Comparison of ENCODE assay signal across 18 cellular contexts in genomic region chr7:137130751-137131158, GRCh38.
DNase-seq lines count a peak whose midpoint lies in the region; ATAC-seq, FAIRE-seq and TF ChIP-seq lines count a peak whose summit lies in the region.
"Had no signal": no experiment of that assay in that cellular context is flagged by ENCODE, and none has a peak within 500 bp of the region (broad histone marks: within the 10 kb centered on the region; RNA-seq: fewer than 3 reads in every experiment).

No MANE protein-coding gene starts in this region.

- TF ChIP-seq CTCF in AG04450 (IDR thresholded peaks at IDR 0.05; ENCODE audit: low read depth, low read length) (no peak), astrocyte of the cerebellum (IDR thresholded peaks at IDR 0.05; ENCODE audit: low read depth, low read length, missing control alignments) (no peak), kidney epithelial cell (IDR thresholded peaks at IDR 0.05; ENCODE audit: insufficient read depth, low read length, poor library complexity, severe bottlenecking) (no peak), Caco-2 (IDR thresholded peaks at IDR 0.05; ENCODE audit: insufficient read depth in 1 of 2, low read depth in 1 of 2, low read length in 1 of 2, severe bottlenecking in 1 of 2, unreplicated experiment in 1 of 2) (no peak)

- in situ Hi-C loops in astrocyte of the cerebellum (cut with HindIII; ENCODE audit: low sequenced_read_pairs): no loop called here

- intact Hi-C loops in Caco-2 (cut with micrococcal nuclease; ENCODE audit: unreplicated experiment): no loop called here

- no peak for TF ChIP-seq POLR2A in H54 (IDR thresholded peaks at IDR 0.05; ENCODE audit: low read depth, low read length)

- H3K4me1 Mint-ChIP-seq in Caco-2 (ENCODE audit: low read depth, unreplicated experiment): no peaks in the 10 kb centered on the region
- no peaks in the 10 kb centered on the region for H3K4me1 Mint-ChIP-seq in stimulated activated naive B cell treated with anti-CD40 and anti-IgM and Interleukin-4, amounts not matched to agents 10 μg/mL and 1 μg/mL and 100 μg/mL, for 72 hours

- no peaks in the 10 kb centered on the region for H3K36me3 Mint-ChIP-seq in Caco-2 (ENCODE audit: insufficient read depth, unreplicated experiment)
- no peaks in the 10 kb centered on the region for H3K36me3 Mint-ChIP-seq in stimulated activated naive B cell treated with anti-CD40 and anti-IgM and Interleukin-4, amounts not matched to agents 10 μg/mL and 1 μg/mL and 100 μg/mL, for 72 hours

- CTCF ChIA-PET in AG04450 (lab: Charles Lee): interaction anchor here (0.6 to 0.8 kb wide), 3 partner anchors 29 to 1015 kb away, joined by 3 read pairs; no protein-coding TSS in a partner anchor
- CTCF ChIA-PET in Caco-2 (lab: Charles Lee): no interaction called here

- peak overlapping the region; percentile 40 for H3K27ac ChIP-seq in AG04450 (ENCODE audit: low read depth, low read length)
- H3K27ac ChIP-seq: gastrocnemius medialis, thoracic aorta, WERI-Rb-1 had no signal

- no peak overlapping the region for H3K27ac Mint-ChIP-seq in Caco-2 (ENCODE audit: unreplicated experiment)
- no peak overlapping the region for H3K27ac Mint-ChIP-seq in stimulated activated naive B cell treated with anti-CD40 and anti-IgM and Interleukin-4, amounts not matched to agents 10 μg/mL and 1 μg/mL and 100 μg/mL, for 72 hours

- DNase-seq in AG04450 (ENCODE audit: low read depth, low spot score) (peak; percentile 45), HPDE6-E6E7 (ENCODE audit: extremely low spot score) (peak; percentile 22), astrocyte of the cerebellum (ENCODE audit: low read depth) (peak; percentile 79), kidney epithelial cell (ENCODE audit: low read depth) (peak; percentile 39), Caco-2 (no peak), H54 (ENCODE audit: insufficient read length, low spot score) (no peak)
- DNase-seq in stimulated activated naive B cell treated with anti-CD40 and anti-IgM and Interleukin-4, amounts not matched to agents 10 μg/mL and 1 μg/mL and 100 μg/mL, for 72 hours: no peak
- DNase-seq: activated gamma-delta T cell; effector CD4-positive, alpha-beta T cell; gastrocnemius medialis; KG1; NCI-H1417 treated with DMSO at 0.1 percent for 48 hours; right cardiac atrium; WERI-Rb-1 had no signal

- H3K9me3 Mint-ChIP-seq in Caco-2 (ENCODE audit: unreplicated experiment): no peaks in the 10 kb centered on the region
- peaks cover 6 to 11% of the 10 kb centered on the region in 2 donors for H3K9me3 Mint-ChIP-seq in stimulated activated naive B cell treated with anti-CD40 and anti-IgM and Interleukin-4, amounts not matched to agents 10 μg/mL and 1 μg/mL and 100 μg/mL, for 72 hours

- H3K27me3 ChIP-seq in AG04450 (ENCODE audit: control insufficient read depth, insufficient read depth, low read length) (no peaks in the 10 kb centered on the region), kidney epithelial cell (ENCODE audit: control insufficient read depth, insufficient read depth, low read length) (no peaks in the 10 kb centered on the region), Caco-2 (replicated peaks; ENCODE audit: control insufficient read depth, insufficient read depth, low read length) (no peaks in the 10 kb centered on the region)
- H3K27me3 ChIP-seq: gastrocnemius medialis had no signal

- POLR2A ChIA-PET in AG04450 (lab: Yijun Ruan, JAX): no interaction called here
- POLR2A ChIA-PET in Caco-2 (lab: Charles Lee): no interaction called here

- H3K4me3 ChIP-seq in AG04450 (ENCODE audit: low read depth, low read length): no peak overlapping the region
- H3K4me3 ChIP-seq in astrocyte of the cerebellum (ENCODE audit: low read depth, low read length): no peak overlapping the region
- no peak overlapping the region for H3K4me3 ChIP-seq in kidney epithelial cell (ENCODE audit: low read depth, low read length)
- H3K4me3 ChIP-seq in Caco-2 (ENCODE audit: low read depth, low read length): no peak overlapping the region
- H3K4me3 ChIP-seq: gastrocnemius medialis, HAP-1, thoracic aorta had no signal

- H3K9me3 ChIP-seq in AG04450 (ENCODE audit: control insufficient read depth, insufficient read depth, low read length): no peaks in the 10 kb centered on the region
- H3K9me3 ChIP-seq in Caco-2: no peaks in the 10 kb centered on the region
- H3K9me3 ChIP-seq: gastrocnemius medialis, HAP-1, thoracic aorta had no signal

- no TSS peak for BruUV-seq in Caco-2 (replicated peaks; lab: Mats Ljungman, UMichigan)

- no peaks in the 10 kb centered on the region for H3K27me3 Mint-ChIP-seq in Caco-2 (ENCODE audit: insufficient read depth, unreplicated experiment)
- no peaks in the 10 kb centered on the region for H3K27me3 Mint-ChIP-seq in stimulated activated naive B cell treated with anti-CD40 and anti-IgM and Interleukin-4, amounts not matched to agents 10 μg/mL and 1 μg/mL and 100 μg/mL, for 72 hours

- H3K4me1 ChIP-seq in Caco-2: no peaks in the 10 kb centered on the region
- H3K4me1 ChIP-seq: gastrocnemius medialis, HAP-1 had no signal

- H3K36me3 ChIP-seq in kidney epithelial cell (ENCODE audit: control insufficient read depth, insufficient read depth, low read length) (no peaks in the 10 kb centered on the region), Caco-2 (ENCODE audit: control insufficient read depth, insufficient read depth, low read length) (no peaks in the 10 kb centered on the region)
- H3K36me3 ChIP-seq: gastrocnemius medialis, HAP-1, thoracic aorta, WERI-Rb-1 had no signal

- ATAC-seq in GM18909 (IDR thresholded peaks at IDR 0.05; ENCODE audit: poor library complexity, unreplicated experiment): no peak
- no peak for ATAC-seq in stimulated activated naive B cell treated with anti-CD40 and anti-IgM and Interleukin-4, amounts not matched to agents 10 μg/mL and 1 μg/mL and 100 μg/mL, for 72 hours (replicated peaks)
- ATAC-seq: gastrocnemius medialis, right cardiac atrium had no signal

- no peak for FAIRE-seq in H54 (lab: Jason Lieb, UNC)

- H3K4me3 Mint-ChIP-seq in Caco-2 (ENCODE audit: unreplicated experiment): no peak overlapping the region
- no peak overlapping the region for H3K4me3 Mint-ChIP-seq in stimulated activated naive B cell treated with anti-CD40 and anti-IgM and Interleukin-4, amounts not matched to agents 10 μg/mL and 1 μg/mL and 100 μg/mL, for 72 hours
- H3K4me3 Mint-ChIP-seq: mesothelial cell of epicardium had no signal

Comparison
In these comparisons a context has a peak if more than half of its experiments do, and no peak if none do; other contexts are left out.
1. DNase-seq: peak in AG04450 (single experiment), HPDE6-E6E7 (single experiment), astrocyte of the cerebellum (single experiment) and kidney epithelial cell (single experiment); none in Caco-2 (0 of 2), H54 (single experiment) and stimulated activated naive B cell treated with anti-CD40 and anti-IgM and Interleukin-4, amounts not matched to agents 10 μg/mL and 1 μg/mL and 100 μg/mL, for 72 hours (single experiment).